In the genomic region with DNA sequence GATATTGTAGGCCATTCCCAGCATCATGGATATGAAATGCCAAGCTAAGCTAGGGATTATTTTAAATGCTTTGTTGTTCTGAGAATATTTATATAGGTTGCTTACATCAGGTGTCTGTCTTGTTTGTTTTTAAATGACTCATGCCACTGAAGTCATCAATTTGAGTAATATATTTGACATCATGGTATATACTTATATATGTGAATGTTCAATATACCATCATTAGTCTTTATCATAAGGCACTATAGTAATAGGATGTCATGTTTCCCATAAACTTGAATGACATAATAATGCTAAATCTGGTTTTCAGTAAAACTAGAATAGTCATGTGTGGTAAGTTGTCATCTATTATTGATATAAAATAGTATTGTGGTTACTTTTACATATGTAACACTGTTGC, we compare ENCODE assay signal across 23 cellular contexts.
"Had no signal": no experiment of that assay in that cellular context is flagged by ENCODE, and none has a peak within 500 bp of the region (broad histone marks: within the 10 kb centered on the region; RNA-seq: fewer than 3 reads in every experiment).

No MANE protein-coding gene starts in this region.

- H3K4me3 ChIP-seq: coronary artery, gastrocnemius medialis, prostate gland, sigmoid colon, spleen, thoracic aorta, tibial nerve, upper lobe of left lung had no signal

- H3K4me1 ChIP-seq: prostate gland, spleen, upper lobe of left lung had no signal

- H3K36me3 ChIP-seq: gastrocnemius medialis, prostate gland, sigmoid colon, thoracic aorta, upper lobe of left lung had no signal

- H3K27me3 ChIP-seq: gastrocnemius medialis, sigmoid colon, spleen, tibial nerve, upper lobe of left lung had no signal

- H3K27ac ChIP-seq: coronary artery, gastrocnemius medialis, prostate gland, sigmoid colon, spleen, tibial nerve, upper lobe of left lung had no signal

- ATAC-seq: gastrocnemius medialis; left lobe of liver; naive thymus-derived CD4-positive, alpha-beta T cell; right cardiac atrium; stimulated activated memory B cell treated with anti-CD40 and anti-IgM and Interleukin-4, amounts not matched to agents 10 μg/mL and 1 μg/mL and 100 μg/mL, for 72 hours; stimulated activated naive CD8-positive, alpha-beta T cell treated with anti-CD3 and anti-CD28 coated beads, Interleukin-15, Interleukin-2, amounts not matched to agents 100 U/mL and 50 U/mL, for 24 hours had no signal

- DNase-seq: dermis blood vessel endothelial cell; effector memory CD4-positive, alpha-beta T cell; foreskin fibroblast; gastrocnemius medialis; head of caudate nucleus; kidney; mesendoderm; midbrain; naive thymus-derived CD4-positive, alpha-beta T cell; nucleus accumbens; right cardiac atrium; sigmoid colon; spleen; stimulated activated CD4-positive, alpha-beta T cell treated with anti-CD3 and anti-CD28 coated beads, Interleukin-4, amount 100 ng/mL, for 4 hours; stimulated activated naive CD8-positive, alpha-beta T cell treated with anti-CD3 and anti-CD28 coated beads, Interleukin-15, Interleukin-2, amounts not matched to agents 100 U/mL and 50 U/mL, for 24 hours; substantia nigra; upper lobe of left lung had no signal

- H3K9me3 ChIP-seq: gastrocnemius medialis, prostate gland, sigmoid colon, spleen, thoracic aorta, tibial nerve, upper lobe of left lung had no signal
